Comparison of ENCODE assay signal across 8 cellular contexts in genomic region chr5:112921833-112922817, GRCh38. TPM values are rescaled to one million over a fixed set of nuclear protein-coding genes. Genes with fewer than 3 reads are reported as not detected.
A peak's percentile ranks its signal among the peaks of the same experiment; 100 is the strongest.
DNase-seq lines count a peak whose midpoint lies in the region; TF ChIP-seq lines count a peak whose summit lies in the region.

Gene REEP5, minus strand, starts transcription at chr5:112922227. Its CDS starts 37 bp downstream, at chr5:112922190.

- peaks cover 9% of the 10 kb centered on the region for H3K27me3 Mint-ChIP-seq in neural crest cell (ENCODE audit: low read depth)

- peaks cover 37% of the 10 kb centered on the region for H3K79me2 ChIP-seq in GM23248 (ENCODE audit: insufficient read depth)

- DNase-seq in EL = peak; percentile 84
- DNase-seq in GM23248 = peak; percentile 90
- DNase-seq in SHP77 (lab: John Stamatoyannopoulos, UW) = peak; percentile 54 to 78
- peak; percentile 94 for DNase-seq in activated effector memory CD4-positive, alpha-beta T cell treated with anti-CD3 and anti-CD28 coated beads, Interleukin-2, amount 50 U/mL, for 16 hours
- DNase-seq in fibroblast of the conjunctiva (ENCODE audit: low read depth) = peak; percentile 36
- DNase-seq in neural crest cell (ENCODE audit: low read depth, low spot score) = peak; percentile 75
- DNase-seq in stromal cell of bone marrow (ENCODE audit: low read depth) = peak; percentile 53

- peak within 1 kb of the TSS; percentile 68 for H3K27ac ChIP-seq in GM23248

- H3K36me3 Mint-ChIP-seq in neural crest cell (ENCODE audit: low read depth) = peaks cover 11% of the 10 kb centered on the region

- no peaks in the 10 kb centered on the region for H3K9me3 ChIP-seq in GM23248 (ENCODE audit: low read depth)

- peaks cover 12% of the 10 kb centered on the region for H3F3A ChIP-seq in GM23248 (ENCODE audit: insufficient read depth)

- TF ChIP-seq CTCF in LNCAP (IDR thresholded peaks at IDR 0.05) = peak; percentile 95
- peak; percentile 78 for TF ChIP-seq CTCF in neural crest cell (conservative IDR thresholded peaks at IDR 0.05)

- in situ Hi-C loops in GM23248 (cut with MboI) = no loop called here

- peak within 1 kb of the TSS; percentile 91 for H3K9ac ChIP-seq in GM23248

- no peaks in the 10 kb centered on the region for H3K27me3 ChIP-seq in GM23248 (replicated peaks; ENCODE audit: insufficient read depth)

- H3K9me3 Mint-ChIP-seq in neural crest cell = no peaks in the 10 kb centered on the region

- H4K20me1 ChIP-seq in GM23248 (ENCODE audit: insufficient read depth) = peaks cover 4% of the 10 kb centered on the region; the same call in 1 of the 2 replicates

- WGBS in GM23248 (ENCODE audit: low coverage in 1 of 2, low lambda C conversion rate in 2 of 2, missing lambda C conversion rate in 2 of 2), 2 experiments = 0 to 1% methylated on average over 50 to 76 of the region's 80 CpGs

- H3K4me1 Mint-ChIP-seq in neural crest cell = peaks cover 22% of the 10 kb centered on the region

- H3K4me3 Mint-ChIP-seq in neural crest cell = peak within 1 kb of the TSS; percentile 98

- H2AFZ ChIP-seq in GM23248 = peak within 1 kb of the TSS; percentile 85

- H3K36me3 ChIP-seq in GM23248 (ENCODE audit: low read depth) = peaks cover 15% of the 10 kb centered on the region; the same call in 1 of the 2 replicates

- peaks cover 19% of the 10 kb centered on the region for H3K4me1 ChIP-seq in GM23248 (ENCODE audit: insufficient read depth)

- H3K4me3 ChIP-seq in GM23248 = peak within 1 kb of the TSS; percentile 91

- peak within 1 kb of the TSS; percentile 90 for H3K4me2 ChIP-seq in GM23248 (ENCODE audit: unreplicated experiment)

- H3K27ac Mint-ChIP-seq in neural crest cell (ENCODE audit: unreplicated experiment) = peak within 1 kb of the TSS; percentile 96

- no peaks in the 10 kb centered on the region for H3K9me2 ChIP-seq in GM23248 (ENCODE audit: insufficient read depth)

RNA-seq across cellular contexts. Expression of gene REEP5, which starts in this region (rescaled TPM):
- total RNA-seq in GM23248 (2014; rRNA removed; shearing (Covaris generic)) = 41.9 and 52.3 TPM in 2 replicates
- 227 and 233 TPM in 2 replicates for polyA plus RNA-seq in GM23248 (2016; fragmentation: Nextera tagmentation; extraction: Ambion mirVana)
- 25.8 and 28.6 TPM in 2 replicates for total RNA-seq in neural crest cell

Comparison
In these comparisons a context has a peak if more than half of its experiments do, and no peak if none do; other contexts are left out.
1. Peak in every context shown above with its lines: DNase-seq, H3K4me3 ChIP-seq and H3K27ac ChIP-seq.
2. DNase-seq: peak in every context shown above with its lines; median percentile 94 in activated effector memory CD4-positive, alpha-beta T cell treated with anti-CD3 and anti-CD28 coated beads, Interleukin-2, amount 50 U/mL, for 16 hours; 90 in GM23248; 84 in EL; 75 in neural crest cell; 66 in SHP77; 53 in stromal cell of bone marrow; 36 in fibroblast of the conjunctiva.